ENCODE assay signal across 18 cellular contexts in the genomic region with DNA sequence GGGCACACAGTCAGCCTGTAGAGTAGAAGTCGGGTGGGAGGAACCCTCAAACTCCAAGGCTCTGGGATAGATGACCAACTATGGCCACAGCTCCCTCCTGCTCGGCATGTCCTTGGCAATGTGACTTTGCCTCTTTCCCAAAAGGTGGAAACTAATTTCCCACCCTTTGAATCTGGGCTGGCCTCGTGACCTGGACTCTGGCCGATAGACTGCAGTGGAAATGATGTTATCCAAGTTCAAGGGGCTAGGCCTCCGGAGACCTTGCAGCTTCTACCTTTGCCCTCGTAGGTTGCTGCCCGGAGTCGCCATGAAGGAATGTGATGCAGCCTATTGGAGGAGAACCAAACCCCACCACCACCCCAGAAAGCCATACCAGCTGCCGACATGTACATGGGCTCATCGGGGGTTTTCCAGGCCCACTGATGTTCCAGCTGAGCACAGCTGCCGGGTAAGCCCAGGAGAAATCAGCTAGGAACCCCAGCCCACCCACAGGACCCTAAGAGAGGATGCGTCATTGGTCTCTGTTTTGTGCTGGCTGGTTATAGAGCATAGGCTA. TPM values are rescaled to one million over a fixed set of nuclear protein-coding genes. Genes with fewer than 3 reads are reported as not detected.
DNase-seq lines count a peak whose midpoint lies in the region; ATAC-seq and TF ChIP-seq lines count a peak whose summit lies in the region.
"Had no signal": no experiment of that assay in that cellular context is flagged by ENCODE, and none has a peak within 500 bp of the region (broad histone marks: within the 10 kb centered on the region; RNA-seq: fewer than 3 reads in every experiment).

No MANE protein-coding gene starts in this region.

- no peak overlapping the region for H2BK20ac ChIP-seq in IMR-90 (ENCODE audit: low read depth, low read length)

- whole genome bisulfite sequencing in IMR-90 (ENCODE audit: extremely low coverage in 2 of 2, insufficient read length in 1 of 2), 2 experiments = no CpG with 5 or more reads among the region's 12 CpGs
- 80% methylated on average over 2 of the region's 12 CpGs for WGBS in esophagus muscularis mucosa

- peaks cover 6% of the 10 kb centered on the region for H3K4me1 Mint-ChIP-seq in CD14-positive monocyte
- peaks cover 5% of the 10 kb centered on the region for H3K4me1 Mint-ChIP-seq in endothelial cell (ENCODE audit: unreplicated experiment)
- no peaks in the 10 kb centered on the region for H3K4me1 Mint-ChIP-seq in CD4-positive, alpha-beta T cell (ENCODE audit: low read depth)

- no peak overlapping the region for H2AK5ac ChIP-seq in IMR-90 (ENCODE audit: low read depth, low read length)

- no peak overlapping the region for H2BK5ac ChIP-seq in IMR-90 (ENCODE audit: low read depth, low read length, poor library complexity, severe bottlenecking)

- intact Hi-C loops in CD14-positive monocyte (cut with micrococcal nuclease) (no loop called here), IMR-90 (cut with micrococcal nuclease) (no loop called here), mucosa of descending colon (cut with DNase I, micrococcal nuclease) (no loop called here), esophagus muscularis mucosa (cut with DNase I) (no loop called here)
- intact Hi-C loops in CD4-positive, alpha-beta T cell (cut with DNase I, micrococcal nuclease) = no loop called here

- H3K9me3 ChIP-seq in IMR-90 (ENCODE audit: control insufficient read depth, insufficient read depth, low read length) = no peaks in the 10 kb centered on the region
- no peaks in the 10 kb centered on the region for H3K9me3 ChIP-seq in mucosa of descending colon
- H3K9me3 ChIP-seq in esophagus muscularis mucosa = no peaks in the 10 kb centered on the region
- H3K9me3 ChIP-seq in CD4-positive, alpha-beta T cell (ENCODE audit: control insufficient read depth, low read length) = no peaks in the 10 kb centered on the region

- no peak overlapping the region for H3K4ac ChIP-seq in IMR-90 (ENCODE audit: low read depth, low read length)

- H3K56ac ChIP-seq in IMR-90 (ENCODE audit: extremely low read depth, insufficient read depth, low read length) = no peak overlapping the region

- TF ChIP-seq RAD21 in IMR-90 (IDR thresholded peaks at IDR 0.05; ENCODE audit: low read length) = no peak

- no peak for TF ChIP-seq EP300 in esophagus muscularis mucosa (IDR thresholded peaks at IDR 0.05)

- in situ Hi-C loops in IMR-90 (cut with MboI; ENCODE audit: low sequenced_read_pairs) = no loop called here

- DNase-seq in CD14-positive monocyte (ENCODE audit: low spot score) = peak; percentile 27
- no peak for DNase-seq in IMR-90
- DNase-seq in endothelial cell (ENCODE audit: low spot score) = no peak
- DNase-seq in mucosa of descending colon = no peak
- no peak for DNase-seq in esophagus muscularis mucosa (ENCODE audit: extremely low spot score)
- DNase-seq in NCI-H69 (lab: John Stamatoyannopoulos, UW) = no peak
- DNase-seq in CD4-positive, alpha-beta T cell = no peak
- DNase-seq: DMS53, GDM1, NCI-H1092 treated with DMSO at 0.1 percent for 48 hours, NCI-H1436 treated with DMSO at 0.1 percent for 48 hours, NCI-H1930, NCI-H524, Right ventricle myocardium superior had no signal

- H4K8ac ChIP-seq in IMR-90 (ENCODE audit: low read depth in 2 of 2, low read length in 2 of 2) = no peak overlapping the region

- H3K36me3 Mint-ChIP-seq in CD14-positive monocyte (no peaks in the 10 kb centered on the region), endothelial cell (ENCODE audit: low read depth, unreplicated experiment) (no peaks in the 10 kb centered on the region)
- H3K36me3 Mint-ChIP-seq in CD4-positive, alpha-beta T cell (ENCODE audit: low read depth) = no peaks in the 10 kb centered on the region

- H3K27me3 ChIP-seq in IMR-90 (ENCODE audit: control insufficient read depth, insufficient read depth, low read length) = peaks cover 18% of the 10 kb centered on the region; the same call in 1 of the 2 replicates
- no peaks in the 10 kb centered on the region for H3K27me3 ChIP-seq in esophagus muscularis mucosa
- H3K27me3 ChIP-seq in CD4-positive, alpha-beta T cell (ENCODE audit: control insufficient read depth, insufficient read depth, low read length) = no peaks in the 10 kb centered on the region

- H3K9me3 Mint-ChIP-seq in CD14-positive monocyte (no peaks in the 10 kb centered on the region), endothelial cell (ENCODE audit: unreplicated experiment) (no peaks in the 10 kb centered on the region)
- no peaks in the 10 kb centered on the region for H3K9me3 Mint-ChIP-seq in CD4-positive, alpha-beta T cell

- CTCF ChIA-PET in IMR-90 (lab: Yijun Ruan, JAX) = no interaction called here
- CTCF ChIA-PET in CD4-positive, alpha-beta T cell (lab: Charles Lee) = no interaction called here

- peaks cover 3 to 4% (median 4%) of the 10 kb centered on the region in 3 donors for H3K27me3 Mint-ChIP-seq in CD14-positive monocyte (ENCODE audit: low read depth in 3 of 3)
- H3K27me3 Mint-ChIP-seq in endothelial cell (ENCODE audit: unreplicated experiment) = peaks cover 9% of the 10 kb centered on the region
- H3K27me3 Mint-ChIP-seq in CD4-positive, alpha-beta T cell = no peaks in the 10 kb centered on the region

- H3K36me3 ChIP-seq in IMR-90 (ENCODE audit: control insufficient read depth, insufficient read depth, low read length) (no peaks in the 10 kb centered on the region), mucosa of descending colon (ENCODE audit: low read depth) (no peaks in the 10 kb centered on the region), esophagus muscularis mucosa (peaks cover 0 to 5% (median 0%) of the 10 kb centered on the region in 4 donors)

- H3K27ac ChIP-seq in IMR-90 (ENCODE audit: insufficient read depth, low read length) = no peak overlapping the region
- no peak overlapping the region for H3K27ac ChIP-seq in esophagus muscularis mucosa (replicated peaks in 1 of 4)
- H3K27ac ChIP-seq in CD4-positive, alpha-beta T cell (ENCODE audit: low read depth, low read length) = no peak overlapping the region
- H3K27ac ChIP-seq: C4-2B, KMS-11 had no signal

- H4K91ac ChIP-seq in IMR-90 (ENCODE audit: insufficient read depth, low read depth, low read length) = no peak overlapping the region

- H3K23ac ChIP-seq in IMR-90 (ENCODE audit: low read depth, low read length) = no peak overlapping the region

- no peak overlapping the region for H2BK120ac ChIP-seq in IMR-90 (ENCODE audit: low read depth, low read length)

- H2AK9ac ChIP-seq in IMR-90 (replicated peaks; ENCODE audit: low read depth, low read length, poor library complexity) = no peak overlapping the region

- H4K5ac ChIP-seq in IMR-90 (ENCODE audit: low read depth, low read length) = no peak overlapping the region

- TF ChIP-seq POLR2A in IMR-90 (IDR thresholded peaks at IDR 0.05; ENCODE audit: low read depth, low read length) (no peak), esophagus muscularis mucosa (IDR thresholded peaks at IDR 0.05; ENCODE audit: low read depth) (no peak)

- no peak overlapping the region for H3K9ac ChIP-seq in IMR-90 (ENCODE audit: low read depth, low read length)
- H3K9ac ChIP-seq: KMS-11 had no signal

- no peak overlapping the region for H2BK15ac ChIP-seq in IMR-90 (ENCODE audit: low read depth, low read length)

- ATAC-seq in IMR-90 (ENCODE audit: low read depth) = no peak
- peak; percentile 8 for ATAC-seq in mucosa of descending colon
- no peak for ATAC-seq in GM18907 (IDR thresholded peaks at IDR 0.05; ENCODE audit: unreplicated experiment)
- no peak for ATAC-seq in CD4-positive, alpha-beta T cell (ENCODE audit: poor library complexity)

- peak overlapping the region; percentile 51 for H2AFZ ChIP-seq in IMR-90 (replicated peaks; ENCODE audit: low read length, poor library complexity)

- no peak overlapping the region for H3K18ac ChIP-seq in IMR-90 (ENCODE audit: low read depth, low read length)

- H3K4me1 ChIP-seq in IMR-90 (ENCODE audit: control insufficient read depth, insufficient read depth, low read length) (peaks cover 2% of the 10 kb centered on the region; the same call in 1 of the 2 replicates), mucosa of descending colon (ENCODE audit: low read depth) (peaks cover 4% of the 10 kb centered on the region), esophagus muscularis mucosa (peaks cover 0 to 3% (median 3%) of the 10 kb centered on the region in 4 donors)

- dilution Hi-C loops in IMR-90 (cut with HindIII; ENCODE audit: low sequenced_read_pairs, unreplicated experiment) = no loop called here

- H3K27ac Mint-ChIP-seq in CD14-positive monocyte (no peak overlapping the region), endothelial cell (ENCODE audit: unreplicated experiment) (peak overlapping the region; percentile 17)
- H3K27ac Mint-ChIP-seq in CD4-positive, alpha-beta T cell = no peak overlapping the region

- no peak for TF ChIP-seq CTCF in CD14-positive monocyte (IDR thresholded peaks at IDR 0.05)
- no peak for TF ChIP-seq CTCF in IMR-90 (conservative IDR thresholded peaks at IDR 0.05; ENCODE audit: low read depth, low read length)
- TF ChIP-seq CTCF in endothelial cell (IDR thresholded peaks at IDR 0.05; ENCODE audit: unreplicated experiment) = no peak
- no peak for TF ChIP-seq CTCF in mucosa of descending colon (IDR thresholded peaks at IDR 0.05)
- TF ChIP-seq CTCF in esophagus muscularis mucosa (IDR thresholded peaks at IDR 0.05) = no peak
- no peak for TF ChIP-seq CTCF in CD4-positive, alpha-beta T cell (IDR thresholded peaks at IDR 0.05)

- H3K4me3 ChIP-seq in IMR-90 (ENCODE audit: insufficient read depth, low read depth, low read length) (no peak overlapping the region), mucosa of descending colon (no peak overlapping the region), esophagus muscularis mucosa (no peak overlapping the region)

- no peaks in the 10 kb centered on the region for H3K79me1 ChIP-seq in IMR-90 (ENCODE audit: low read depth in 1 of 2, low read length in 2 of 2)

- BruUV-seq in IMR-90 (replicated peaks; lab: Mats Ljungman, UMichigan) = no TSS peak

- no peak overlapping the region for H3K14ac ChIP-seq in IMR-90 (replicated peaks; ENCODE audit: low read depth, low read length)

- H3K4me2 ChIP-seq in IMR-90 (ENCODE audit: low read depth, low read length) = no peak overlapping the region
- H3K4me2 ChIP-seq: KMS-11 had no signal

- no peaks in the 10 kb centered on the region for H3K9me1 ChIP-seq in IMR-90 (ENCODE audit: insufficient read depth, low read length)

- POLR2A ChIA-PET in IMR-90 (lab: Charles Lee; ENCODE audit: unreplicated experiment) = interaction anchor here (0.6 kb wide), 1 partner anchor 9 kb away, joined by 3 read pairs; no protein-coding TSS in a partner anchor
- POLR2A ChIA-PET in CD4-positive, alpha-beta T cell (lab: Charles Lee) = no interaction called here

- no peaks in the 10 kb centered on the region; the same call in 1 of the 2 replicates for H4K20me1 ChIP-seq in IMR-90 (ENCODE audit: insufficient read depth, low read length)

- H3K4me3 Mint-ChIP-seq in CD14-positive monocyte (no peak overlapping the region), endothelial cell (ENCODE audit: unreplicated experiment) (no peak overlapping the region)
- no peak overlapping the region for H3K4me3 Mint-ChIP-seq in CD4-positive, alpha-beta T cell

RNA-seq across cellular contexts. Expression of a gene that starts 30.4 kb away (rescaled TPM):
- polyA plus RNA-seq in CD14-positive monocyte (not detected), IMR-90 (2012; rRNA removed) (not detected in 2 replicates)
- total RNA-seq in IMR-90 (2012; rRNA removed) (not detected in 2 replicates), endothelial cell (ENCODE audit: unreplicated experiment) (0.21 TPM), mucosa of descending colon (not detected), esophagus muscularis mucosa (not detected)
- 0.01 TPM in 1 of 2 replicates, not detected in the other for polyA plus RNA-seq in IMR-90 (2012; cell fraction: cytosol; rRNA removed)
- not detected in 2 replicates for polyA plus RNA-seq in IMR-90 (2012; cell fraction: nucleus; rRNA removed; ENCODE audit: low replicate concordance)
- total RNA-seq in CD4-positive, alpha-beta T cell = not detected
- total RNA-seq: OCI-LY7 had no signal

RNA-seq across cellular contexts. Expression of a gene that starts 43.3 kb away (rescaled TPM):
- polyA plus RNA-seq in CD14-positive monocyte (not detected), IMR-90 (2012; rRNA removed) (120 and 129 TPM in 2 replicates)
- total RNA-seq in IMR-90 (2012; rRNA removed) (192 and 224 TPM in 2 replicates), endothelial cell (ENCODE audit: unreplicated experiment) (3.7 TPM), mucosa of descending colon (10 to 100 TPM in 2 of 3 donors, 1 to 10 TPM in 1; 4.2 to 14.4 (median 11.3) TPM), esophagus muscularis mucosa (10 to 100 TPM in 1 of 4 donors, 1 to 10 TPM in 3; 3.5 to 12.9 (median 7.0) TPM)
- polyA plus RNA-seq in IMR-90 (2012; cell fraction: cytosol; rRNA removed) = 59.5 and 86.9 TPM in 2 replicates
- 17.7 and 49.2 TPM in 2 replicates for polyA plus RNA-seq in IMR-90 (2012; cell fraction: nucleus; rRNA removed; ENCODE audit: low replicate concordance)
- total RNA-seq in CD4-positive, alpha-beta T cell = not detected
- total RNA-seq: OCI-LY7 had no signal

Comparison
In these comparisons a context has a peak if more than half of its experiments do, and no peak if none do; other contexts are left out.
1. RNA of a gene that starts 43.3 kb away (total RNA-seq): 192 to 224 TPM in IMR-90; 4.2 to 14.4 TPM in mucosa of descending colon, 3.5 to 12.9 TPM in esophagus muscularis mucosa, 3.7 TPM in endothelial cell (single experiment) and not detected in CD4-positive, alpha-beta T cell; every median in the first group is over 10 times any median in the second.